ENCODE assay signal across 9 cellular contexts in the genomic region with DNA sequence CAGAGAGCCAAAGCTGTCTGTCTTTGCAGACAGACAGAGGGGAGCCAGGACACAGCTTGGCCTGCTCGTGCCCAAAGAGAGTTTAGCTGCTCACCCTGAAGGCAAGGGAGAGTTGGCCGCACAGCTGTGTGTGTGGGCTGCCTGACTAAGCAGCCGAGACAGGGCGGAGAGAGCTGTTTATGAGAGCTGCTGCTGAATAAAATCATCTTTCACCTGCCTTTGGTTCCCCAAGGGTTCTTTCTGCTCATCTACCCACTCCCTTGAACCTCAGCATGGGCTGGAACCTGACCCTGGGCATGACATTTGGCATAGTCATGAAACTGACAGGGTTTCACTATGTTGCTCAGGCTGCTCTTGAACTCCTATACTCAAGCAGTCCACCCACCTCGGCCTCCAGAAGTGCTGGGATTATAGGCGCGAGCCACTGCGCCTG.
DNase-seq lines count a peak whose midpoint lies in the region; ATAC-seq, FAIRE-seq and TF ChIP-seq lines count a peak whose summit lies in the region.
"Had no signal": no experiment of that assay in that cellular context is flagged by ENCODE, and none has a peak within 500 bp of the region (broad histone marks: within the 10 kb centered on the region; RNA-seq: fewer than 3 reads in every experiment).

No MANE protein-coding gene starts in this region.

- 53 to 63% methylated on average over 8 of the region's 8 CpGs for WGBS in pancreas, 2 donors

- TF ChIP-seq CTCF in astrocyte of the spinal cord (IDR thresholded peaks at IDR 0.05; ENCODE audit: low read depth, low read length): no peak
- no peak for TF ChIP-seq CTCF in pancreas (IDR thresholded peaks at IDR 0.05)

- in situ Hi-C loops in astrocyte of the spinal cord (cut with HindIII; ENCODE audit: low sequenced_read_pairs): no loop called here

- H3K4me1 ChIP-seq in pancreas: no peaks in the 10 kb centered on the region
- H3K4me1 ChIP-seq: lower lobe of right lung had no signal

- H3K27ac ChIP-seq in pancreas: no peak overlapping the region
- H3K27ac ChIP-seq: lower lobe of right lung had no signal

- FAIRE-seq in pancreas (lab: Jason Lieb, UNC) (no peak), GM12891 (lab: Jason Lieb, UNC) (no peak)

- no peaks in the 10 kb centered on the region for H3K27me3 ChIP-seq in pancreas

- intact Hi-C loops in pancreas (cut with DNase I): no loop called here

- DNase-seq in astrocyte of the spinal cord (ENCODE audit: low read depth, low spot score): peak; percentile 11
- DNase-seq in pancreas: no peak
- no peak for DNase-seq in SK-N-DZ (ENCODE audit: low spot score)
- no peak for DNase-seq in GM12891 (ENCODE audit: insufficient read length, low spot score)
- DNase-seq: lower lobe of right lung, NCI-H774 had no signal

- H3K4me3 ChIP-seq in astrocyte of the spinal cord (ENCODE audit: low read depth, low read length) (no peak overlapping the region), pancreas (no peak overlapping the region)
- H3K4me3 ChIP-seq: lower lobe of right lung had no signal

- ATAC-seq in GM19395 (IDR thresholded peaks at IDR 0.05; ENCODE audit: unreplicated experiment): peak; percentile 68
- ATAC-seq in HG03045 (IDR thresholded peaks at IDR 0.05; ENCODE audit: unreplicated experiment): peak; percentile 80
- peak; percentile 18 to 40 (median 28) for ATAC-seq in pancreas
- ATAC-seq in HG03159 (IDR thresholded peaks at IDR 0.05; ENCODE audit: unreplicated experiment): no peak

- TF ChIP-seq POLR2A in GM12891 (IDR thresholded peaks at IDR 0.05; ENCODE audit: low read depth, low read length): no peak

- no peaks in the 10 kb centered on the region for H3K36me3 ChIP-seq in pancreas
- H3K36me3 ChIP-seq: lower lobe of right lung had no signal

- H3K9me3 ChIP-seq in pancreas: no peaks in the 10 kb centered on the region
- H3K9me3 ChIP-seq: lower lobe of right lung had no signal

TF ChIP-seq in GM12891, 5 proteins besides CTCF, POLR2A, EP300 and RAD21:
- TF ChIP-seq PAX5 (IDR thresholded peaks at IDR 0.05; ENCODE audit: insufficient read depth, low read length, severe bottlenecking) (no peak), POU2F2 (IDR thresholded peaks at IDR 0.05; ENCODE audit: low read depth, low read length) (no peak), SPI1 (IDR thresholded peaks at IDR 0.05; ENCODE audit: low read depth, low read length) (no peak)
